ENCODE assay signal across 11 cellular contexts in genomic region chr6:33072508-33073100, GRCh38. TPM values are rescaled to one million over a fixed set of nuclear protein-coding genes. Genes with fewer than 3 reads are reported as not detected.
A peak's percentile ranks its signal among the peaks of the same experiment; 100 is the strongest.
DNase-seq lines count a peak whose midpoint lies in the region; ATAC-seq, FAIRE-seq and TF ChIP-seq lines count a peak whose summit lies in the region.
"Had no signal": no experiment of that assay in that cellular context is flagged by ENCODE, and none has a peak within 500 bp of the region (broad histone marks: within the 10 kb centered on the region; RNA-seq: fewer than 3 reads in every experiment).

No MANE protein-coding gene starts in this region.

- intact Hi-C loops in activated naive CD4-positive, alpha-beta T cell treated with anti-CD3 and anti-CD28 coated beads for 36 hours (cut with micrococcal nuclease): no loop called here
- intact Hi-C loops in kidney (cut with DNase I): no loop called here

- no peak for TF ChIP-seq CTCF in Peyer's patch (IDR thresholded peaks at IDR 0.05)
- TF ChIP-seq CTCF in kidney (IDR thresholded peaks at IDR 0.05; ENCODE audit: borderline replicate concordance, extremely low read depth, insufficient read depth): no peak
- TF ChIP-seq CTCF in thoracic aorta (IDR thresholded peaks at IDR 0.05): no peak

- peak overlapping the region; percentile 15 for H3K4me3 Mint-ChIP-seq in activated naive CD4-positive, alpha-beta T cell treated with anti-CD3 and anti-CD28 coated beads for 36 hours

- H3K36me3 ChIP-seq in Peyer's patch: peaks cover 0 to 16% (median 0%) of the 10 kb centered on the region in 3 donors
- peaks cover 0 to 2% of the 10 kb centered on the region in 2 donors for H3K36me3 ChIP-seq in kidney (ENCODE audit: control insufficient read depth in 1 of 2, insufficient read depth in 2 of 2, low read length in 2 of 2)
- H3K36me3 ChIP-seq in thoracic aorta: no peaks in the 10 kb centered on the region

- peaks cover 23% of the 10 kb centered on the region for H3K4me1 Mint-ChIP-seq in activated naive CD4-positive, alpha-beta T cell treated with anti-CD3 and anti-CD28 coated beads for 36 hours (ENCODE audit: low read depth)

- H3K27me3 ChIP-seq in Peyer's patch (no peaks in the 10 kb centered on the region), thoracic aorta (replicated peaks; ENCODE audit: insufficient read depth) (no peaks in the 10 kb centered on the region)

- no peaks in the 10 kb centered on the region for H3K9me3 ChIP-seq in Peyer's patch
- no peaks in the 10 kb centered on the region for H3K9me3 ChIP-seq in kidney (ENCODE audit: control insufficient read depth in 1 of 2, low read length in 2 of 2)
- H3K9me3 ChIP-seq in thoracic aorta: no peaks in the 10 kb centered on the region

- no peak for FAIRE-seq in kidney (lab: Jason Lieb, UNC)

- peak overlapping the region in 3 of 4 donors; percentile 14 to 86 (median 80) for H3K27ac ChIP-seq in Peyer's patch
- peak overlapping the region in 1 of 2 donors; percentile 13 for H3K27ac ChIP-seq in kidney (ENCODE audit: low read depth in 2 of 2, low read length in 2 of 2)
- peak overlapping the region in 1 of 2 donors; percentile 11 for H3K27ac ChIP-seq in thoracic aorta
- H3K27ac ChIP-seq: KMS-11 had no signal

- H3K9me3 Mint-ChIP-seq in activated naive CD4-positive, alpha-beta T cell treated with anti-CD3 and anti-CD28 coated beads for 36 hours: no peaks in the 10 kb centered on the region
- no peaks in the 10 kb centered on the region for H3K9me3 Mint-ChIP-seq in activated naive CD4-positive, alpha-beta T cell treated with anti-CD3 and anti-CD28 coated beads, Interleukin-2, amount 50 U/mL, for 72 hours

- H3K27ac Mint-ChIP-seq in activated naive CD4-positive, alpha-beta T cell treated with anti-CD3 and anti-CD28 coated beads for 36 hours: no peak overlapping the region
- H3K27ac Mint-ChIP-seq in activated naive CD4-positive, alpha-beta T cell treated with anti-CD3 and anti-CD28 coated beads, Interleukin-2, amount 50 U/mL, for 72 hours: no peak overlapping the region

- H3K27me3 Mint-ChIP-seq in activated naive CD4-positive, alpha-beta T cell treated with anti-CD3 and anti-CD28 coated beads for 36 hours (ENCODE audit: low read depth): peaks cover 4% of the 10 kb centered on the region

- H3K4me1 ChIP-seq in Peyer's patch (no peaks in the 10 kb centered on the region), kidney (ENCODE audit: control insufficient read depth in 1 of 2, insufficient read depth in 1 of 2, low read depth in 1 of 2, low read length in 2 of 2) (peaks cover 0 to 4% of the 10 kb centered on the region in 2 donors), thoracic aorta (ENCODE audit: control insufficient read depth in 1 of 2, low read depth in 2 of 2) (no peaks in the 10 kb centered on the region)

- TF ChIP-seq POLR2A in Peyer's patch (IDR thresholded peaks at IDR 0.05): no peak

- no peak for ATAC-seq in activated naive CD4-positive, alpha-beta T cell treated with anti-CD3 and anti-CD28 coated beads, Interleukin-2, amount 50 U/mL, for 72 hours
- no peak for ATAC-seq in thoracic aorta (ENCODE audit: insufficient number of reproducible peaks, low FRiP score, low read depth)

- CTCF ChIA-PET in activated naive CD4-positive, alpha-beta T cell treated with anti-CD3 and anti-CD28 coated beads for 36 hours (lab: Charles Lee): interaction anchor here (0.6 to 1.6 kb wide), 3 partner anchors 11 to 148 kb away, joined by 5 to 8 read pairs (median 6); no protein-coding TSS in a partner anchor

- H3K4me3 ChIP-seq in Peyer's patch (peak overlapping the region in 3 of 4 donors; percentile 34 to 49 (median 39)), kidney (ENCODE audit: low read length in 2 of 2) (peak overlapping the region; percentile 53 to 60), thoracic aorta (peak overlapping the region; percentile 61)

- H3K36me3 Mint-ChIP-seq in activated naive CD4-positive, alpha-beta T cell treated with anti-CD3 and anti-CD28 coated beads for 36 hours (ENCODE audit: low read depth): no peaks in the 10 kb centered on the region
- H3K36me3 Mint-ChIP-seq in activated naive CD4-positive, alpha-beta T cell treated with anti-CD3 and anti-CD28 coated beads, Interleukin-2, amount 50 U/mL, for 72 hours: peaks cover 6 to 14% of the 10 kb centered on the region in 2 donors

- no peak for DNase-seq in activated naive CD4-positive, alpha-beta T cell treated with anti-CD3 and anti-CD28 coated beads for 36 hours
- no peak for DNase-seq in activated naive CD4-positive, alpha-beta T cell treated with anti-CD3 and anti-CD28 coated beads, Interleukin-2, amount 50 U/mL, for 72 hours (ENCODE audit: low spot score in 2 of 2)
- DNase-seq in Peyer's patch: no peak
- no peak for DNase-seq in kidney
- no peak for DNase-seq in thoracic aorta (ENCODE audit: low spot score)
- DNase-seq in stimulated activated CD4-positive, alpha-beta T cell treated with anti-CD3 and anti-CD28 coated beads, Interleukin-2, amount 100 ng/mL, for 48 hours: no peak
- DNase-seq in stimulated activated CD4-positive, alpha-beta T cell treated with anti-CD3 and anti-CD28 coated beads, Interleukin-2, amount 100 ng/mL, for 24 hours: no peak
- no peak for DNase-seq in activated CD8-positive, alpha-beta memory T cell treated with anti-CD3 and anti-CD28 coated beads for 24 hours
- DNase-seq: activated naive CD4-positive, alpha-beta T cell treated with anti-CD3 and anti-CD28 coated beads, Interleukin-2, amount 50 U/mL, for 16 hours; HCEC 1CT had no signal

- no peak overlapping the region for H3K9ac ChIP-seq in kidney (ENCODE audit: low read length in 2 of 2)
- H3K9ac ChIP-seq: KMS-11 had no signal

RNA-seq across cellular contexts. Expression of gene HLA-DPA1, which starts 0.8 kb away (rescaled TPM):
- 10 to 100 TPM; 12.1 to 15.3 TPM for total RNA-seq in activated naive CD4-positive, alpha-beta T cell treated with anti-CD3 and anti-CD28 coated beads for 36 hours
- total RNA-seq in activated naive CD4-positive, alpha-beta T cell treated with anti-CD3 and anti-CD28 coated beads, Interleukin-2, amount 50 U/mL, for 72 hours: 10 to 100 TPM; 24.4 to 45.8 TPM
- 10 to 100 TPM; 14.6 to 70.1 (median 50.4) TPM for total RNA-seq in Peyer's patch
- 200 TPM for total RNA-seq in kidney
- 154 TPM for polyA plus RNA-seq in kidney (ENCODE audit: insufficient read depth, low read depth, low replicate concordance)
- total RNA-seq in thoracic aorta: 100 to 1,000 TPM; 141 to 148 TPM

RNA-seq across cellular contexts. Expression of gene HLA-DPB1, which starts 3.2 kb away (rescaled TPM):
- total RNA-seq in activated naive CD4-positive, alpha-beta T cell treated with anti-CD3 and anti-CD28 coated beads for 36 hours: 1 to 10 TPM; 2.8 to 4.0 TPM
- 10 to 100 TPM; 10.6 to 39.0 TPM for total RNA-seq in activated naive CD4-positive, alpha-beta T cell treated with anti-CD3 and anti-CD28 coated beads, Interleukin-2, amount 50 U/mL, for 72 hours
- total RNA-seq in Peyer's patch: 100 to 1,000 TPM in 1 of 4 donors, 10 to 100 TPM in 2, 1 to 10 TPM in 1; 9.5 to 104 (median 19.7) TPM
- total RNA-seq in kidney: 181 TPM
- polyA plus RNA-seq in kidney (ENCODE audit: insufficient read depth, low read depth, low replicate concordance): 141 TPM
- total RNA-seq in thoracic aorta: 100 to 1,000 TPM in 1 of 2 donors, 10 to 100 TPM in 1; 78.4 to 112 TPM
